In genomic region chr10:66717221-66717981, GRCh38 we compare ENCODE assay signal across 27 cellular contexts.
DNase-seq lines count a peak whose midpoint lies in the region; ATAC-seq, FAIRE-seq and TF ChIP-seq lines count a peak whose summit lies in the region.
"Had no signal": no experiment of that assay in that cellular context is flagged by ENCODE, and none has a peak within 500 bp of the region (broad histone marks: within the 10 kb centered on the region; RNA-seq: fewer than 3 reads in every experiment).

No MANE protein-coding gene starts in this region.

- no peaks in the 10 kb centered on the region for H3K79me1 ChIP-seq in H1 (ENCODE audit: low read depth, low read length)

- no peak overlapping the region for H2BK15ac ChIP-seq in H1 (ENCODE audit: low read length)

- H2AFZ ChIP-seq in H1 (ENCODE audit: low read length), result peak overlapping the region; percentile 82; the same call in 1 of the 2 replicates

- TF ChIP-seq RAD21 in Ishikawa (IDR thresholded peaks at IDR 0.05; ENCODE audit: low read depth), result no peak
- TF ChIP-seq RAD21 in H1 (IDR thresholded peaks at IDR 0.05 in 1 of 2, conservative IDR thresholded peaks at IDR 0.05 in 1 of 2; ENCODE audit: low read depth in 2 of 2, low read length in 2 of 2), result no peak

- peak; percentile 7 for FAIRE-seq in H1 (lab: Jason Lieb, UNC)
- FAIRE-seq: endothelial cell of umbilical vein, GM19239 had no signal

- H2BK12ac ChIP-seq in H1 (ENCODE audit: low read depth, low read length), result no peak overlapping the region

- no peaks in the 10 kb centered on the region for H3K79me2 ChIP-seq in H1 (ENCODE audit: control insufficient read depth in 1 of 2, insufficient read depth in 2 of 2, low read length in 2 of 2)

- CTCF ChIA-PET in H1 (lab: Charles Lee; ENCODE audit: partially characterized antibody), result interaction anchor here (0.6 to 1.0 kb wide), 3 partner anchors 47 to 475 kb away, joined by 3 to 4 read pairs (median 4); no protein-coding TSS in a partner anchor
- CTCF ChIA-PET in activated CD4-positive, alpha-beta T cell treated with anti-CD3 and anti-CD28 coated beads, Interleukin-2, amount 10 ng/mL, durations not matched to agents 7 days and 5 days (lab: Charles Lee), result no interaction called here

- H4K8ac ChIP-seq in H1 (ENCODE audit: extremely low read depth, insufficient read depth, low read length), result no peak overlapping the region

- peak; percentile 42; the same call in 1 of the 2 replicates for TF ChIP-seq EP300 in Ishikawa (IDR thresholded peaks at IDR 0.05; ENCODE audit: borderline replicate concordance)
- TF ChIP-seq EP300 in H1 (IDR thresholded peaks at IDR 0.05; ENCODE audit: borderline replicate concordance in 1 of 2, low read depth in 2 of 2, low read length in 2 of 2), result no peak

- H4K5ac ChIP-seq in H1 (ENCODE audit: insufficient read length, low read depth, low read length), result no peak overlapping the region

- ATAC-seq in mucosa of descending colon, result peak; percentile 95
- no peak for ATAC-seq in HG02763 (IDR thresholded peaks at IDR 0.05; ENCODE audit: unreplicated experiment)
- ATAC-seq: activated CD4-positive, CD25-positive, alpha-beta regulatory T cell treated with anti-CD3 and anti-CD28 coated beads, Interleukin-2, amount 50 U/mL, for 24 hours; activated CD8-positive, alpha-beta T cell treated with anti-CD3 and anti-CD28 coated beads for 36 hours; natural killer cell treated with Interleukin-12 subunit alpha and Interleukin-12 subunit beta and Interleukin-15 and Interleukin-18, amount 100 ng/mL, for 72 hours; pancreas; right cardiac atrium; stimulated activated naive CD8-positive, alpha-beta T cell treated with anti-CD3 and anti-CD28 coated beads, Interleukin-15, Interleukin-2, amounts not matched to agents 100 U/mL and 50 U/mL, for 24 hours; T-cell had no signal

- no peak overlapping the region for H3K27ac ChIP-seq in H1 (ENCODE audit: low read depth, low read length)
- H3K27ac ChIP-seq: left ventricle myocardium inferior, pancreas, SJCRH30 had no signal

- no peaks in the 10 kb centered on the region for H4K20me1 ChIP-seq in H1 (replicated peaks in 1 of 2; ENCODE audit: control insufficient read depth in 1 of 2, insufficient read depth in 2 of 2, low read length in 2 of 2)

- H3K23ac ChIP-seq in H1 (ENCODE audit: insufficient read length), result no peak overlapping the region

- no peak overlapping the region for H2BK120ac ChIP-seq in H1 (replicated peaks; ENCODE audit: low read depth, low read length)

- no peak overlapping the region for H3K4me3 Mint-ChIP-seq in activated CD4-positive, alpha-beta T cell treated with anti-CD3 and anti-CD28 coated beads, Interleukin-2, amount 10 ng/mL, durations not matched to agents 7 days and 5 days
- H3K4me3 Mint-ChIP-seq: activated CD8-positive, alpha-beta T cell treated with anti-CD3 and anti-CD28 coated beads for 36 hours; CD14-positive monocyte; natural killer cell treated with Interleukin-12 subunit alpha and Interleukin-12 subunit beta and Interleukin-15 and Interleukin-18, amount 100 ng/mL, for 72 hours; T-cell had no signal

- H2BK20ac ChIP-seq in H1 (ENCODE audit: low read length), result no peak overlapping the region

- H3K9me3 Mint-ChIP-seq in activated CD4-positive, alpha-beta T cell treated with anti-CD3 and anti-CD28 coated beads, Interleukin-2, amount 10 ng/mL, durations not matched to agents 7 days and 5 days, result no peaks in the 10 kb centered on the region
- H3K9me3 Mint-ChIP-seq: activated CD8-positive, alpha-beta T cell treated with anti-CD3 and anti-CD28 coated beads for 36 hours had no signal

- H3K9ac ChIP-seq in H1 (replicated peaks in 1 of 4; ENCODE audit: extremely low read depth in 1 of 4, low read depth in 3 of 4, low read length in 3 of 4), result no peak overlapping the region

- DNase-seq in D341Med (ENCODE audit: low spot score), result peak; percentile 3
- no peak for DNase-seq in H1 (ENCODE audit: low read depth in 1 of 2, low spot score in 2 of 2)
- DNase-seq in mucosa of descending colon, result peak in 2 of 3 donors; percentile 26 to 42
- no peak for DNase-seq in stimulated activated CD4-positive, alpha-beta T cell treated with anti-CD3 and anti-CD28 coated beads, Interleukin-2, amount 100 ng/mL, for 48 hours
- DNase-seq in activated CD4-positive, alpha-beta T cell treated with anti-CD3 and anti-CD28 coated beads, Interleukin-2, amount 10 ng/mL, durations not matched to agents 7 days and 5 days, result no peak
- DNase-seq: activated CD8-positive, alpha-beta T cell treated with anti-CD3 and anti-CD28 coated beads for 36 hours; activated effector memory CD4-positive, alpha-beta T cell treated with Interleukin-2 at 50 U/mL for 16 hours; cerebellar nuclear complex; DMS 273 treated with DMSO at 0.1 percent for 48 hours; glutamatergic neuron; left ventricle myocardium inferior; midbrain; NCI-H1092 treated with DMSO at 0.1 percent for 48 hours; NCI-H226; NK-92 treated with Interleukin-12 subunit alpha and Interleukin-12 subunit beta, amount 100 ng/mL, for 24 hours; pancreas; right cardiac atrium; SJCRH30; stimulated activated naive CD8-positive, alpha-beta T cell treated with anti-CD3 and anti-CD28 coated beads, Interleukin-15, Interleukin-2, amounts not matched to agents 100 U/mL and 50 U/mL, for 24 hours; T-cell had no signal

- H3K4ac ChIP-seq in H1 (replicated peaks; ENCODE audit: insufficient read length, low read depth, low read length), result no peak overlapping the region

- TF ChIP-seq CTCF in H1 (IDR thresholded peaks at IDR 0.05; ENCODE audit: control extremely low read depth in 1 of 3, insufficient read depth in 1 of 3, low read depth in 1 of 3, low read length in 3 of 3) (no peak), mucosa of descending colon (IDR thresholded peaks at IDR 0.05) (no peak)

- no peak for TF ChIP-seq POLR2A in H1 (IDR thresholded peaks at IDR 0.05; ENCODE audit: control extremely low read depth in 1 of 2, low read depth in 2 of 2, low read length in 2 of 2)

- no peak overlapping the region for H3K4me2 ChIP-seq in H1 (ENCODE audit: insufficient read depth in 1 of 2, low read depth in 2 of 2, low read length in 2 of 2)

- 80% methylated on average over 9 of the region's 9 CpGs; no CpG with 5 or more reads in 1 of the 2 experiments for WGBS in H1 (ENCODE audit: extremely low coverage in 1 of 2, insufficient coverage in 1 of 2, insufficient read length in 1 of 2, insufficient replicate concordance in 2 of 2, low coverage in 1 of 2, low lambda C conversion rate in 2 of 2, missing lambda C conversion rate in 1 of 2), 2 experiments

- no peak overlapping the region for H2AK5ac ChIP-seq in H1 (ENCODE audit: low read depth, low read length)

- POLR2A ChIA-PET in H1 (lab: Charles Lee; ENCODE audit: partially characterized antibody), result no interaction called here
- POLR2A ChIA-PET in activated CD4-positive, alpha-beta T cell treated with anti-CD3 and anti-CD28 coated beads, Interleukin-2, amount 10 ng/mL, durations not matched to agents 7 days and 5 days (lab: Charles Lee), result no interaction called here

- H3K27ac Mint-ChIP-seq in activated CD4-positive, alpha-beta T cell treated with anti-CD3 and anti-CD28 coated beads, Interleukin-2, amount 10 ng/mL, durations not matched to agents 7 days and 5 days, result no peak overlapping the region
- H3K27ac Mint-ChIP-seq: activated CD8-positive, alpha-beta T cell treated with anti-CD3 and anti-CD28 coated beads for 36 hours; CD14-positive monocyte; natural killer cell treated with Interleukin-12 subunit alpha and Interleukin-12 subunit beta and Interleukin-15 and Interleukin-18, amount 100 ng/mL, for 72 hours; T-cell had no signal

- no peak overlapping the region for H3K14ac ChIP-seq in H1 (ENCODE audit: insufficient read length)

- H3K9me3 ChIP-seq in H1 (ENCODE audit: insufficient read depth in 2 of 2, low read depth in 1 of 2, low read length in 1 of 2), result no peaks in the 10 kb centered on the region
- no peaks in the 10 kb centered on the region for H3K9me3 ChIP-seq in mucosa of descending colon
- H3K9me3 ChIP-seq: left ventricle myocardium inferior, pancreas, SJCRH30 had no signal

- H3K27me3 ChIP-seq in H1 (replicated peaks in 1 of 4; ENCODE audit: control insufficient read depth in 3 of 4, extremely low read depth in 1 of 4, insufficient read depth in 3 of 4, low read length in 3 of 4), result no peaks in the 10 kb centered on the region
- H3K27me3 ChIP-seq: pancreas, SJCRH30 had no signal

- H3K36me3 Mint-ChIP-seq in activated CD4-positive, alpha-beta T cell treated with anti-CD3 and anti-CD28 coated beads, Interleukin-2, amount 10 ng/mL, durations not matched to agents 7 days and 5 days (ENCODE audit: low read depth), result no peaks in the 10 kb centered on the region
- H3K36me3 Mint-ChIP-seq: CD14-positive monocyte, T-cell had no signal

- no peak overlapping the region for H3K56ac ChIP-seq in H1 (replicated peaks; ENCODE audit: insufficient read length, low read depth, low read length)

- no peak overlapping the region for H4K91ac ChIP-seq in H1 (replicated peaks; ENCODE audit: insufficient read length, low read length)

- no peaks in the 10 kb centered on the region for H3K4me1 Mint-ChIP-seq in activated CD4-positive, alpha-beta T cell treated with anti-CD3 and anti-CD28 coated beads, Interleukin-2, amount 10 ng/mL, durations not matched to agents 7 days and 5 days
- H3K4me1 Mint-ChIP-seq: CD14-positive monocyte, T-cell had no signal

- H3K4me3 ChIP-seq in H1 (ENCODE audit: extremely low read depth in 1 of 4, insufficient read depth in 2 of 4, low read depth in 3 of 4, low read length in 4 of 4) (no peak overlapping the region), mucosa of descending colon (no peak overlapping the region)
- H3K4me3 ChIP-seq: left ventricle myocardium inferior, pancreas, SJCRH30 had no signal

- H3K18ac ChIP-seq in H1 (ENCODE audit: extremely low read depth, low read length), result no peak overlapping the region

- H3K27me3 Mint-ChIP-seq in activated CD4-positive, alpha-beta T cell treated with anti-CD3 and anti-CD28 coated beads, Interleukin-2, amount 10 ng/mL, durations not matched to agents 7 days and 5 days, result no peaks in the 10 kb centered on the region
- H3K27me3 Mint-ChIP-seq: activated CD8-positive, alpha-beta T cell treated with anti-CD3 and anti-CD28 coated beads for 36 hours; natural killer cell treated with Interleukin-12 subunit alpha and Interleukin-12 subunit beta and Interleukin-15 and Interleukin-18, amount 100 ng/mL, for 72 hours; T-cell had no signal

- H2BK5ac ChIP-seq in H1 (ENCODE audit: low read depth, low read length), result no peak overlapping the region

- H3K36me3 ChIP-seq in H1 (ENCODE audit: control insufficient read depth in 2 of 4, insufficient read depth in 4 of 4, low read length in 3 of 4), result no peaks in the 10 kb centered on the region
- no peaks in the 10 kb centered on the region for H3K36me3 ChIP-seq in mucosa of descending colon (ENCODE audit: low read depth)
- H3K36me3 ChIP-seq: left ventricle myocardium inferior, pancreas, SJCRH30 had no signal

- H3K4me1 ChIP-seq in H1 (replicated peaks in 1 of 4; ENCODE audit: control insufficient read depth in 3 of 4, insufficient read depth in 4 of 4, low read length in 3 of 4), result peaks cover 0 to 2% (median 0%) of the 10 kb centered on the region in 4 experiments; a peak in 1 of 7 replicates
- H3K4me1 ChIP-seq in mucosa of descending colon (ENCODE audit: low read depth), result no peaks in the 10 kb centered on the region
- H3K4me1 ChIP-seq: pancreas, SJCRH30 had no signal

- H3K23me2 ChIP-seq in H1 (ENCODE audit: low read depth, low read length), result no peaks in the 10 kb centered on the region

- intact Hi-C loops in mucosa of descending colon (cut with DNase I, micrococcal nuclease), result no loop called here

Comparison
In these comparisons a context has a peak if more than half of its experiments do, and no peak if none do; other contexts are left out.
1. DNase-seq: peak in D341Med (single experiment) and mucosa of descending colon (2 of 3); none in H1 (0 of 2), stimulated activated CD4-positive, alpha-beta T cell treated with anti-CD3 and anti-CD28 coated beads, Interleukin-2, amount 100 ng/mL, for 48 hours (0 of 2) and activated CD4-positive, alpha-beta T cell treated with anti-CD3 and anti-CD28 coated beads, Interleukin-2, amount 10 ng/mL, durations not matched to agents 7 days and 5 days (single experiment).